6 cellular contexts compared by ENCODE assay signal in the genomic region with DNA sequence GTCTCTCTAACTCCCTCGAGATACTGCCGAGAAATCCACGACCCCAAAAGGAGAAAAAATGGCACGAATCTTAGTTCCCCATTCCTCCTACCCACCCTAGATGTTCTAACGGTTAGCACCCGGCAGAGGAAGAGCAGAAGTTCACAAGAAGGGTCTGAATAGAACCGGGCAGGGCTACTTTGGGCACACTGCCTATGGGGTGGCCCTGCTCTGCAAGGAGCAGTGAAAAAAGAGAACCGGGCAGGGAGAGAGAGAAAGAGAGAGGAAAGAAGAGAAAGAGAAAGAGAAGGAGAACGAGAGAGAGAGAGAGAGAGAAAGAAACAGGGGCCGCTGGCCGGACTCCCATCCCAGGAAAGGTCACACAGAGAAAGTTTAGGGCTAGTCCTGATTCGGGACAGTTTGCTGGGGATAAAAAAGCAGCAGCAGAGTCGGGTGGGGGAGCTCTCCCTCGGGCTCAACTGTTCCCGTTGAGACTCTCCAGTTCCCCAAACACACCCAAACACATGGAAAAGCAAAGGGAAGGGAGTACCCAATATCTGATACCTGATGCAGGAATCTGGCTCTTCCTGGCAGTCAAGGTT. TPM values are rescaled to one million over a fixed set of nuclear protein-coding genes. Genes with fewer than 3 reads are reported as not detected.
DNase-seq lines count a peak whose midpoint lies in the region; ATAC-seq, FAIRE-seq and TF ChIP-seq lines count a peak whose summit lies in the region.

No MANE protein-coding gene starts in this region.

- H3K9me3 Mint-ChIP-seq in astrocyte (ENCODE audit: unreplicated experiment) (no peaks in the 10 kb centered on the region), naive B cell (peaks cover 0 to 3% (median 0%) of the 10 kb centered on the region in 7 donors)

- H3K27me3 ChIP-seq in HUES64 (ENCODE audit: insufficient read depth, low read length) (no peaks in the 10 kb centered on the region), astrocyte (ENCODE audit: insufficient read depth, low read length) (no peaks in the 10 kb centered on the region)

- WGBS in HUES64 = under 1% methylated on average over 15 of the region's 15 CpGs

- peak overlapping the region; percentile 99 for H3K4me3 Mint-ChIP-seq in astrocyte (ENCODE audit: unreplicated experiment)
- peak overlapping the region; percentile 81 to 98 (median 96) for H3K4me3 Mint-ChIP-seq in naive B cell

- POLR2A ChIA-PET in HEK293T (lab: Yijun Ruan, JAX) = interaction anchor here (0.9 to 1.5 kb wide), 4 partner anchors 11 to 58 kb away, joined by 4 to 22 read pairs (median 10); partner anchors contain the start of genes RPL36A and TIMM8A

- peak overlapping the region; percentile 88 for H3K27ac ChIP-seq in HUES64 (ENCODE audit: low read depth, low read length)
- H3K27ac ChIP-seq in astrocyte (ENCODE audit: low read depth, low read length) = peak overlapping the region; percentile 98

- H3K79me2 ChIP-seq in astrocyte (ENCODE audit: insufficient read depth, low read length) = peaks cover 59% of the 10 kb centered on the region

- H3K4me1 Mint-ChIP-seq in astrocyte (ENCODE audit: low read depth, unreplicated experiment) (peaks cover 6% of the 10 kb centered on the region), naive B cell (peaks cover 14 to 29% (median 16%) of the 10 kb centered on the region in 3 donors)

- peak overlapping the region; percentile 95 for H3K4me2 ChIP-seq in astrocyte (ENCODE audit: low read length)

- H2AFZ ChIP-seq in astrocyte (ENCODE audit: low read depth, low read length) = peak overlapping the region; percentile 89

- H3K4me3 ChIP-seq in HUES64 (ENCODE audit: low read length) (peak overlapping the region; percentile 98), astrocyte (ENCODE audit: insufficient read depth, low read depth, low read length) (peak overlapping the region; percentile 95)

- peak overlapping the region; percentile 97 for H3K9ac ChIP-seq in HUES64 (ENCODE audit: low read depth, low read length)
- peak overlapping the region; percentile 100 for H3K9ac ChIP-seq in astrocyte (ENCODE audit: low read length)

- H3K9me3 ChIP-seq in HUES64 (ENCODE audit: insufficient read depth, low read depth, low read length) = no peaks in the 10 kb centered on the region
- H3K9me3 ChIP-seq in astrocyte (ENCODE audit: insufficient read depth, low read depth, low read length) = no peaks in the 10 kb centered on the region

- no peaks in the 10 kb centered on the region for H3K36me3 Mint-ChIP-seq in astrocyte (ENCODE audit: low read depth, unreplicated experiment)
- H3K36me3 Mint-ChIP-seq in naive B cell = peaks cover 5% of the 10 kb centered on the region in 2 donors

- no peak for TF ChIP-seq CTCF in astrocyte (IDR thresholded peaks at IDR 0.05; ENCODE audit: insufficient read depth, low read depth, low read length)

- H3K27ac Mint-ChIP-seq in astrocyte (ENCODE audit: unreplicated experiment) (peak overlapping the region; percentile 98), naive B cell (peak overlapping the region; percentile 88 to 100 (median 99))

- H3K27me3 Mint-ChIP-seq in astrocyte (ENCODE audit: low read depth, unreplicated experiment) (no peaks in the 10 kb centered on the region), naive B cell (no peaks in the 10 kb centered on the region)

- FAIRE-seq in astrocyte (lab: Jason Lieb, UNC) = no peak

- no peak for DNase-seq in astrocyte (ENCODE audit: low read depth)
- peak; percentile 17 for DNase-seq in naive B cell
- no peak for DNase-seq in midbrain (lab: John Stamatoyannopoulos, UW)
- DNase-seq in HEK293T (ENCODE audit: extremely low spot score) = no peak

- CTCF ChIA-PET in HEK293T (lab: Yijun Ruan, JAX) = no interaction called here

- H4K20me1 ChIP-seq in astrocyte (ENCODE audit: insufficient read depth, low read length) = peaks cover 15% of the 10 kb centered on the region

- H3K36me3 ChIP-seq in HUES64 (ENCODE audit: insufficient read depth, low read length) (peaks cover 17% of the 10 kb centered on the region), astrocyte (ENCODE audit: insufficient read depth, low read length) (peaks cover 3% of the 10 kb centered on the region)

- ATAC-seq in naive B cell (ENCODE audit: low read depth in 2 of 2) = no peak
- ATAC-seq in HG03095 (IDR thresholded peaks at IDR 0.05; ENCODE audit: unreplicated experiment) = no peak

- H3K4me1 ChIP-seq in HUES64 (ENCODE audit: insufficient read depth, low read length) = peaks cover 7% of the 10 kb centered on the region; the same call in 1 of the 2 replicates
- H3K4me1 ChIP-seq in astrocyte (ENCODE audit: insufficient read depth, low read length) = peaks cover 6% of the 10 kb centered on the region

TF ChIP-seq in HEK293T, 16 proteins besides CTCF, POLR2A, EP300 and RAD21:
- no peak for TF ChIP-seq ZNF384 (IDR thresholded peaks at IDR 0.05)
- TF ChIP-seq TARDBP (IDR thresholded peaks at IDR 0.05) = no peak
- TF ChIP-seq ARNT (IDR thresholded peaks at IDR 0.05) = no peak
- no peak for TF ChIP-seq FOXK2 (IDR thresholded peaks at IDR 0.05)
- TF ChIP-seq NFRKB (IDR thresholded peaks at IDR 0.05) = no peak
- no peak for TF ChIP-seq ELF4 (IDR thresholded peaks at IDR 0.05)
- TF ChIP-seq HDGF (IDR thresholded peaks at IDR 0.05; ENCODE audit: borderline replicate concordance) = no peak
- TF ChIP-seq BHLHE40 (IDR thresholded peaks at IDR 0.05; ENCODE audit: borderline replicate concordance) = no peak
- TF ChIP-seq SUZ12 (IDR thresholded peaks at IDR 0.05) = no peak

RNA-seq across cellular contexts. Expression of gene GLA, which starts 0.5 kb away (rescaled TPM):
- 31.7 TPM for polyA plus RNA-seq in HUES64 (2013, experiment 1 of 2)
- 32.1 TPM for polyA plus RNA-seq in HUES64 (2013, experiment 2 of 2)
- total RNA-seq in astrocyte = 48.0 and 51.9 TPM in 2 replicates
- polyA plus RNA-seq in naive B cell (ENCODE audit: low read depth in 6 of 6) = 10 to 100 TPM; 15.4 to 28.8 (median 24.9) TPM

RNA-seq across cellular contexts. Expression of gene HNRNPH2, which starts 0.8 kb away (rescaled TPM):
- polyA plus RNA-seq in HUES64 (2013, experiment 1 of 2) = 61.7 TPM
- polyA plus RNA-seq in HUES64 (2013, experiment 2 of 2) = 68.3 TPM
- 47.5 and 48.9 TPM in 2 replicates for total RNA-seq in astrocyte
- polyA plus RNA-seq in naive B cell (ENCODE audit: low read depth in 6 of 6) = 100 to 1,000 TPM in 5 of 6 donors, 10 to 100 TPM in 1; 78.2 to 162 (median 109) TPM

RNA-seq across cellular contexts. Expression of gene RPL36A, which starts 16.4 kb away (rescaled TPM):
- polyA plus RNA-seq in HUES64 (2013, experiment 1 of 2) = 1,568 TPM
- polyA plus RNA-seq in HUES64 (2013, experiment 2 of 2) = 1,777 TPM
- total RNA-seq in astrocyte = 185 and 186 TPM in 2 replicates
- 1,000 to 10,000 TPM; 1,439 to 2,390 (median 1,883) TPM for polyA plus RNA-seq in naive B cell (ENCODE audit: low read depth in 6 of 6)

RNA-seq across cellular contexts. Expression of gene BTK, which starts 21.3 kb away (rescaled TPM):
- polyA plus RNA-seq in HUES64 (2013, experiment 1 of 2) = 0.25 TPM
- 1.4 TPM for polyA plus RNA-seq in HUES64 (2013, experiment 2 of 2)
- total RNA-seq in astrocyte = 0.43 and 0.79 TPM in 2 replicates
- 100 to 1,000 TPM; 110 to 189 (median 162) TPM for polyA plus RNA-seq in naive B cell (ENCODE audit: low read depth in 6 of 6)

RNA-seq across cellular contexts. Expression of gene TIMM8A, which starts 58.7 kb away (rescaled TPM):
- 24.5 TPM for polyA plus RNA-seq in HUES64 (2013, experiment 1 of 2)
- 23.9 TPM for polyA plus RNA-seq in HUES64 (2013, experiment 2 of 2)
- 16.7 and 18.5 TPM in 2 replicates for total RNA-seq in astrocyte
- polyA plus RNA-seq in naive B cell (ENCODE audit: low read depth in 6 of 6) = 10 to 100 TPM in 4 of 6 donors, 1 to 10 TPM in 2; 7.7 to 17.9 (median 12.7) TPM
